8 cellular contexts compared by ENCODE assay signal in genomic region chr9:136991993-136992818, GRCh38. TPM values are rescaled to one million over a fixed set of nuclear protein-coding genes. Genes with fewer than 3 reads are reported as not detected.
DNase-seq lines count a peak whose midpoint lies in the region; ATAC-seq and TF ChIP-seq lines count a peak whose summit lies in the region.

PAXX (plus strand) TSS chr9:136992422; CDS start chr9:136992444, 22 bp downstream.

- peaks cover 0 to 17% (median 0%) of the 10 kb centered on the region in 7 donors for H3K9me3 Mint-ChIP-seq in CD14-positive monocyte
- no peaks in the 10 kb centered on the region for H3K9me3 Mint-ChIP-seq in activated CD8-positive, alpha-beta T cell treated with anti-CD3 and anti-CD28 coated beads, Interleukin-2, amount 10 ng/mL, durations not matched to agents 7 days and 5 days (ENCODE audit: insufficient read depth)

- H3K4me3 Mint-ChIP-seq in CD14-positive monocyte = peak within 1 kb of the TSS; percentile 81 to 89
- H3K4me3 Mint-ChIP-seq in activated CD8-positive, alpha-beta T cell treated with anti-CD3 and anti-CD28 coated beads, Interleukin-2, amount 10 ng/mL, durations not matched to agents 7 days and 5 days = peak within 1 kb of the TSS; percentile 84

- CTCF ChIA-PET in activated CD8-positive, alpha-beta T cell treated with anti-CD3 and anti-CD28 coated beads, Interleukin-2, amount 10 ng/mL, durations not matched to agents 7 days and 5 days (lab: Charles Lee) = interaction anchor here (0.6 to 4.2 kb wide), 12 partner anchors 8 to 265 kb away, joined by 3 to 40 read pairs (median 5); partner anchors contain the start of genes ABCA2 and AJM1

- intact Hi-C loops in CD14-positive monocyte (cut with micrococcal nuclease) = loop anchor here (2.0 to 5.0 kb wide), 2 partner anchors 40 to 201 kb away; partner anchors contain the start of genes FUT7 (in 1 of the 2) and TMEM141 (in 1 of the 2)

- peak; percentile 89 for DNase-seq in CD14-positive monocyte (ENCODE audit: low spot score)
- peak; percentile 62 for DNase-seq in NCI-H82 treated with DMSO at 0.1 percent for 48 hours (lab: John Stamatoyannopoulos, UW; ENCODE audit: unreplicated experiment)
- peak; percentile 96 for DNase-seq in activated CD8-positive, alpha-beta T cell treated with anti-CD3 and anti-CD28 coated beads, Interleukin-2, amount 10 ng/mL, durations not matched to agents 7 days and 5 days
- peak; percentile 87 for DNase-seq in effector CD4-positive, alpha-beta T cell
- peak; percentile 93 to 94 for DNase-seq in lung microvascular endothelial cell (ENCODE audit: low read depth in 2 of 2)
- peak; percentile 89 to 96 (median 90) for DNase-seq in stimulated activated CD4-positive, alpha-beta T cell treated with anti-CD3 and anti-CD28 coated beads, TNF-alpha, amount 100 ng/mL, for 4 hours (ENCODE audit: low read depth in 3 of 3)

- peaks cover 29 to 55% (median 53%) of the 10 kb centered on the region in 3 donors for H3K27me3 Mint-ChIP-seq in CD14-positive monocyte (ENCODE audit: low read depth in 3 of 3)
- H3K27me3 Mint-ChIP-seq in activated CD8-positive, alpha-beta T cell treated with anti-CD3 and anti-CD28 coated beads, Interleukin-2, amount 10 ng/mL, durations not matched to agents 7 days and 5 days (ENCODE audit: low read depth) = peaks cover 15% of the 10 kb centered on the region

- H3K27ac Mint-ChIP-seq in CD14-positive monocyte = peak within 1 kb of the TSS; percentile 79 to 93 (median 89)
- H3K27ac Mint-ChIP-seq in activated CD8-positive, alpha-beta T cell treated with anti-CD3 and anti-CD28 coated beads, Interleukin-2, amount 10 ng/mL, durations not matched to agents 7 days and 5 days = peak within 1 kb of the TSS; percentile 87

- peaks cover 10% of the 10 kb centered on the region in 2 donors for H3K36me3 Mint-ChIP-seq in CD14-positive monocyte
- H3K36me3 Mint-ChIP-seq in activated CD8-positive, alpha-beta T cell treated with anti-CD3 and anti-CD28 coated beads, Interleukin-2, amount 10 ng/mL, durations not matched to agents 7 days and 5 days (ENCODE audit: low read depth) = peaks cover 10% of the 10 kb centered on the region

- POLR2A ChIA-PET in activated CD8-positive, alpha-beta T cell treated with anti-CD3 and anti-CD28 coated beads, Interleukin-2, amount 10 ng/mL, durations not matched to agents 7 days and 5 days (lab: Charles Lee) = interaction anchor here (0.6 to 1.9 kb wide), 11 partner anchors 8 to 475 kb away, joined by 3 to 10 read pairs (median 4); no protein-coding TSS in a partner anchor

- no peak for TF ChIP-seq CTCF in CD14-positive monocyte (IDR thresholded peaks at IDR 0.05)

- ATAC-seq in GM19328 (IDR thresholded peaks at IDR 0.05; ENCODE audit: unreplicated experiment) (peak; percentile 79), HG03469 (IDR thresholded peaks at IDR 0.05; ENCODE audit: unreplicated experiment) (peak; percentile 47)
- ATAC-seq in activated CD8-positive, alpha-beta T cell treated with anti-CD3 and anti-CD28 coated beads, Interleukin-2, amount 10 ng/mL, durations not matched to agents 7 days and 5 days = peak; percentile 87

- H3K4me1 Mint-ChIP-seq in CD14-positive monocyte = peaks cover 40% of the 10 kb centered on the region
- peaks cover 37% of the 10 kb centered on the region for H3K4me1 Mint-ChIP-seq in activated CD8-positive, alpha-beta T cell treated with anti-CD3 and anti-CD28 coated beads, Interleukin-2, amount 10 ng/mL, durations not matched to agents 7 days and 5 days (ENCODE audit: low read depth)

RNA-seq across cellular contexts. Expression of gene PAXX, which starts in this region (rescaled TPM):
- 10 to 100 TPM; 35.3 to 40.7 TPM for polyA plus RNA-seq in CD14-positive monocyte
- total RNA-seq in activated CD8-positive, alpha-beta T cell treated with anti-CD3 and anti-CD28 coated beads, Interleukin-2, amount 10 ng/mL, durations not matched to agents 7 days and 5 days = 10 to 100 TPM; 80.6 to 85.2 TPM
- total RNA-seq in lung microvascular endothelial cell = 8.9 and 9.7 TPM in 2 replicates

Comparison
In these comparisons a context has a peak if more than half of its experiments do, and no peak if none do; other contexts are left out.
1. Peak in every context shown above with its lines: DNase-seq and ATAC-seq.